27 cellular contexts compared by ENCODE assay signal in the genomic region with DNA sequence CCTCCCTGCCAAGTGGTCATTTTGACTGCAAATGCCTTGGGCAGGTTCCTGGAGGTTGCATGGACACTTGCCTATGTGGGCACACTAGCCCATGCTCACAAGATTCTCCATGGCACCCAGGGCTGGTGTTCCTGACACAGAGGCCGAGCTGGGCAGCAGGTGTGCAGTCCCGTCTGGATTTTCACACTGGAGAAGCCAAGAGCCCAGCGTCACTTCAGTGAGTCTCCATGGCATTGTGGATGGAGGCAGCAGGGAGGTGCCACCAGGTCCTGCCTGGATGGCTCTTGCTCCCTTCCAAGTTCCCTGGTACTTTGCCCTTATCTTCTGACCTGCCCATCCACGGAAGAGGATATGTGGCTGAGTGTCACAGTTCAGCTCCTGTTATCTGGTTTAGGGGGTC.
"Had no signal": no experiment of that assay in that cellular context is flagged by ENCODE, and none has a peak within 500 bp of the region (broad histone marks: within the 10 kb centered on the region; RNA-seq: fewer than 3 reads in every experiment).

No MANE protein-coding gene starts in this region.

- H3K27me3 ChIP-seq: pancreas, right atrium auricular region, right lobe of liver, sigmoid colon, stomach, thyroid gland, tibial nerve, upper lobe of left lung, vagina had no signal

- DNase-seq: naive thymus-derived CD8-positive, alpha-beta T cell; nephron progenitor cell; occipital lobe; pancreas; retina; right lobe of liver; sigmoid colon; small intestine; stimulated activated CD4-positive, alpha-beta T cell treated with anti-CD3 and anti-CD28 coated beads, Interleukin-15, amount 100 ng/mL, for 24 hours; stimulated activated CD4-positive, alpha-beta T cell treated with anti-CD3 and anti-CD28 coated beads, Interleukin-2, amount 100 ng/mL, for 24 hours; stimulated activated CD4-positive, alpha-beta T cell treated with anti-CD3 and anti-CD28 coated beads, Interleukin-2, amount 100 ng/mL, for 48 hours; stimulated activated CD4-positive, alpha-beta T cell treated with anti-CD3 and anti-CD28 coated beads, Interleukin-4, amount 100 ng/mL, for 24 hours; stimulated activated naive B cell treated with anti-CD40 and anti-IgM and Interleukin-4, amounts not matched to agents 10 μg/mL and 1 μg/mL and 100 μg/mL, for 72 hours; stimulated activated naive CD4-positive, alpha-beta T cell treated with Interleukin-2 at 50 U/mL for 16 hours; stomach; thyroid gland; trophoblast cell; upper lobe of left lung had no signal

- H3K4me3 ChIP-seq: pancreas, prostate gland, right atrium auricular region, right lobe of liver, sigmoid colon, stomach, thoracic aorta, thyroid gland, tibial nerve, upper lobe of left lung, vagina had no signal

- H3K36me3 ChIP-seq: pancreas, prostate gland, right atrium auricular region, right lobe of liver, sigmoid colon, stomach, thoracic aorta, thyroid gland, tibial nerve, upper lobe of left lung, vagina had no signal

- H3K9me3 Mint-ChIP-seq: natural killer cell treated with Interleukin-12 subunit alpha and Interleukin-12 subunit beta and Interleukin-15 and Interleukin-18, amount 100 ng/mL, for 72 hours; nephron progenitor cell; stimulated activated effector memory CD8-positive, alpha-beta T cell treated with anti-CD3 and anti-CD28 coated beads, Interleukin-12 subunit alpha, Interleukin-12 subunit beta, amount 100 ng/mL, for 72 hours; stimulated activated naive CD8-positive, alpha-beta T cell treated with anti-CD3 and anti-CD28 coated beads, Interleukin-15, Interleukin-2, amounts not matched to agents 100 ng/mL and 50 ng/mL, for 24 hours had no signal

- H3K9me3 ChIP-seq: pancreas, prostate gland, right atrium auricular region, right lobe of liver, sigmoid colon, thoracic aorta, thyroid gland, upper lobe of left lung, vagina had no signal

- H3K27ac ChIP-seq: pancreas, prostate gland, right atrium auricular region, right lobe of liver, sigmoid colon, stomach, thoracic aorta, thyroid gland, tibial nerve, upper lobe of left lung, vagina had no signal

- H3K27me3 Mint-ChIP-seq: naive thymus-derived CD8-positive, alpha-beta T cell; stimulated activated naive B cell treated with anti-CD40 and anti-IgM and Interleukin-4, amounts not matched to agents 10 μg/mL and 1 μg/mL and 100 μg/mL, for 72 hours; stimulated activated naive CD8-positive, alpha-beta T cell treated with anti-CD3 and anti-CD28 coated beads, Interleukin-15, Interleukin-2, amounts not matched to agents 100 ng/mL and 50 ng/mL, for 24 hours had no signal

- H3K4me1 Mint-ChIP-seq: nephron progenitor cell, neural crest cell had no signal

- H3K36me3 Mint-ChIP-seq: stimulated activated effector memory CD8-positive, alpha-beta T cell treated with anti-CD3 and anti-CD28 coated beads, Interleukin-12 subunit alpha, Interleukin-12 subunit beta, amount 100 ng/mL, for 72 hours had no signal

- H3K27ac Mint-ChIP-seq: natural killer cell treated with Interleukin-12 subunit alpha and Interleukin-12 subunit beta and Interleukin-15 and Interleukin-18, amount 100 ng/mL, for 72 hours; nephron progenitor cell; stimulated activated effector memory CD8-positive, alpha-beta T cell treated with anti-CD3 and anti-CD28 coated beads, Interleukin-12 subunit alpha, Interleukin-12 subunit beta, amount 100 ng/mL, for 72 hours; stimulated activated naive B cell treated with anti-CD40 and anti-IgM and Interleukin-4, amounts not matched to agents 10 μg/mL and 1 μg/mL and 100 μg/mL, for 72 hours; stimulated activated naive CD8-positive, alpha-beta T cell treated with anti-CD3 and anti-CD28 coated beads, Interleukin-15, Interleukin-2, amounts not matched to agents 100 ng/mL and 50 ng/mL, for 24 hours had no signal

- H3K4me1 ChIP-seq: pancreas, prostate gland, right lobe of liver, sigmoid colon, stomach, thyroid gland, upper lobe of left lung, vagina had no signal

- ATAC-seq: naive thymus-derived CD8-positive, alpha-beta T cell; natural killer cell treated with Interleukin-12 subunit alpha and Interleukin-12 subunit beta and Interleukin-15 and Interleukin-18, amount 100 ng/mL, for 72 hours; pancreas had no signal

- H3K4me3 Mint-ChIP-seq: naive thymus-derived CD8-positive, alpha-beta T cell; natural killer cell treated with Interleukin-12 subunit alpha and Interleukin-12 subunit beta and Interleukin-15 and Interleukin-18, amount 100 ng/mL, for 72 hours; nephron progenitor cell; neural crest cell; stimulated activated effector memory CD8-positive, alpha-beta T cell treated with anti-CD3 and anti-CD28 coated beads, Interleukin-12 subunit alpha, Interleukin-12 subunit beta, amount 100 ng/mL, for 72 hours; stimulated activated naive B cell treated with anti-CD40 and anti-IgM and Interleukin-4, amounts not matched to agents 10 μg/mL and 1 μg/mL and 100 μg/mL, for 72 hours; stimulated activated naive CD8-positive, alpha-beta T cell treated with anti-CD3 and anti-CD28 coated beads, Interleukin-15, Interleukin-2, amounts not matched to agents 100 ng/mL and 50 ng/mL, for 24 hours had no signal
